Comparison of ENCODE assay signal across 8 cellular contexts in the genomic region with DNA sequence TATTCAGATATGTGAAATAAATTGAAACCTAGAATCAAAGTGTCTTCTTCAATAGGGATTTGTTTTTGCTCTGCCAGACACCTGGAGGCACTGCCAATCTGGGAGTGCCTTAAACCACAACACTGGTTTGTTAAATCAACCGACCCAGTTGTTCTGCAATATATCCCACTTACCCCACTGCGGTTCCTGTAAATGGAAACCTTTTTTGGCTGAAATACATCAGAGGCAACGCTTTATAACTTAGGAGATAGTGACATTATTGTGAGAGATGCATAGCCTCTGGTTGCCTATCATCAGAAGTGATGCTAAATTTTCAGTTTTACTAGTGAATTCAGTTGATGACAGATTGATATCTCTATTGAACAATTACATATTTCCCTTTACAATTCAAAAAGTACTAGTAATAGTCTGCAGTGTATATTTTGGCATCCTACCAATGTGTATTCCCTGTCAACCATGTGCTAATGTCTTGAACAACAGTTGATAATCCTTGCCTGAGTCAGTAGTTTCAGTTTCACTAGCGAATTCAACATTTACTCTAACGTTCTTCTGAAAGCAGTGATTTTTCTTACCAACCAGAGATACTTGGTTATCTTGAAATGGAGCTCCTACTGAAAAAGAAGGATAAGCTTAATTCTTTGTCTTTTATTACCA. TPM values are rescaled to one million over a fixed set of nuclear protein-coding genes. Genes with fewer than 3 reads are reported as not detected.
DNase-seq lines count a peak whose midpoint lies in the region; ATAC-seq lines count a peak whose summit lies in the region.

No MANE protein-coding gene starts in this region.

- ATAC-seq in naive thymus-derived CD4-positive, alpha-beta T cell = peak; percentile 67

- H3K27me3 ChIP-seq in naive thymus-derived CD4-positive, alpha-beta T cell (ENCODE audit: control insufficient read depth in 2 of 2, insufficient read depth in 2 of 2, low read length in 2 of 2) = no peaks in the 10 kb centered on the region

- peaks cover 0 to 7% (median 3%) of the 10 kb centered on the region in 11 donors for H3K9me3 Mint-ChIP-seq in naive thymus-derived CD4-positive, alpha-beta T cell

- H3K27ac ChIP-seq in caudate nucleus (ENCODE audit: low read depth, low read length) = peak overlapping the region; percentile 18
- H3K27ac ChIP-seq in naive thymus-derived CD4-positive, alpha-beta T cell (ENCODE audit: low read depth, low read length) = peak overlapping the region; percentile 70

- H3K4me3 Mint-ChIP-seq in naive thymus-derived CD4-positive, alpha-beta T cell = peak overlapping the region; percentile 39 to 85 (median 77)

- CTCF ChIA-PET in naive thymus-derived CD4-positive, alpha-beta T cell (lab: Charles Lee) = interaction anchor here (0.7 to 1.8 kb wide), 3 partner anchors 17 to 172 kb away, joined by 3 to 4 read pairs (median 4); no protein-coding TSS in a partner anchor

- peaks cover 0 to 2% (median 0%) of the 10 kb centered on the region in 3 experiments for H3K36me3 ChIP-seq in naive thymus-derived CD4-positive, alpha-beta T cell (ENCODE audit: control insufficient read depth in 2 of 3, insufficient read depth in 3 of 3, low read length in 3 of 3)

- H3K9me3 ChIP-seq in naive thymus-derived CD4-positive, alpha-beta T cell (ENCODE audit: control insufficient read depth in 2 of 3, low read length in 3 of 3) = peaks cover 0 to 6% (median 0%) of the 10 kb centered on the region in 3 experiments

- peak; percentile 44 for DNase-seq in EL
- DNase-seq in NCI-H2171 (lab: John Stamatoyannopoulos, UW) = peak; percentile 35
- DNase-seq in caudate nucleus (lab: John Stamatoyannopoulos, UW) = no peak
- DNase-seq in naive thymus-derived CD4-positive, alpha-beta T cell = peak in 4 of 9 donors; percentile 38 to 54 (median 50)
- no peak for DNase-seq in NCI-H524 (lab: John Stamatoyannopoulos, UW)
- no peak for DNase-seq in occipital lobe (lab: John Stamatoyannopoulos, UW)
- no peak for DNase-seq in stimulated activated CD4-positive, alpha-beta T cell treated with anti-CD3 and anti-CD28 coated beads, Interleukin-4, amount 100 ng/mL, for 24 hours
- DNase-seq in cerebellar nuclear complex (lab: John Stamatoyannopoulos, UW) = no peak

- no peaks in the 10 kb centered on the region for H3K27me3 Mint-ChIP-seq in naive thymus-derived CD4-positive, alpha-beta T cell

- peaks cover 6 to 19% (median 16%) of the 10 kb centered on the region in 5 donors for H3K36me3 Mint-ChIP-seq in naive thymus-derived CD4-positive, alpha-beta T cell

- H3K4me3 ChIP-seq in naive thymus-derived CD4-positive, alpha-beta T cell (ENCODE audit: low read length) = peak overlapping the region; percentile 36

- H3K4me1 ChIP-seq in naive thymus-derived CD4-positive, alpha-beta T cell (ENCODE audit: control insufficient read depth in 2 of 2, insufficient read depth in 2 of 2, low read length in 2 of 2) = peaks cover 3 to 9% of the 10 kb centered on the region in 2 donors

- H3K27ac Mint-ChIP-seq in naive thymus-derived CD4-positive, alpha-beta T cell = peak overlapping the region; percentile 76 to 93 (median 86)

- POLR2A ChIA-PET in naive thymus-derived CD4-positive, alpha-beta T cell (lab: Charles Lee) = interaction anchor here (0.6 to 6.0 kb wide), 9 partner anchors 18 to 70 kb away, joined by 3 to 32 read pairs (median 5); no protein-coding TSS in a partner anchor

- intact Hi-C loops in naive thymus-derived CD4-positive, alpha-beta T cell (cut with micrococcal nuclease) = loop anchor here (1.0 kb wide), 5 partner anchors 17 to 347 kb away; a partner anchor contains a TSS

- peaks cover 12 to 42% (median 27%) of the 10 kb centered on the region in 7 donors for H3K4me1 Mint-ChIP-seq in naive thymus-derived CD4-positive, alpha-beta T cell

RNA-seq across cellular contexts. Expression of a gene that starts 30.5 kb away (rescaled TPM):
- 100 to 1,000 TPM; 266 to 449 (median 405) TPM for total RNA-seq in naive thymus-derived CD4-positive, alpha-beta T cell
- 100 to 1,000 TPM; 155 to 181 TPM for polyA plus RNA-seq in naive thymus-derived CD4-positive, alpha-beta T cell
- 166 TPM for total RNA-seq in occipital lobe

Comparison
In these comparisons a context has a peak if more than half of its experiments do, and no peak if none do; other contexts are left out.
1. DNase-seq: peak in EL (single experiment) and NCI-H2171 (single experiment); none in caudate nucleus (0 of 61), NCI-H524 (0 of 2), occipital lobe (single experiment), stimulated activated CD4-positive, alpha-beta T cell treated with anti-CD3 and anti-CD28 coated beads, Interleukin-4, amount 100 ng/mL, for 24 hours (single experiment) and cerebellar nuclear complex (0 of 2).